Comparison of ENCODE assay signal across 1 cellular context in genomic region chr17:41734139-41734948, GRCh38.
TF ChIP-seq lines count a peak whose summit lies in the region.

A gene with protein sequence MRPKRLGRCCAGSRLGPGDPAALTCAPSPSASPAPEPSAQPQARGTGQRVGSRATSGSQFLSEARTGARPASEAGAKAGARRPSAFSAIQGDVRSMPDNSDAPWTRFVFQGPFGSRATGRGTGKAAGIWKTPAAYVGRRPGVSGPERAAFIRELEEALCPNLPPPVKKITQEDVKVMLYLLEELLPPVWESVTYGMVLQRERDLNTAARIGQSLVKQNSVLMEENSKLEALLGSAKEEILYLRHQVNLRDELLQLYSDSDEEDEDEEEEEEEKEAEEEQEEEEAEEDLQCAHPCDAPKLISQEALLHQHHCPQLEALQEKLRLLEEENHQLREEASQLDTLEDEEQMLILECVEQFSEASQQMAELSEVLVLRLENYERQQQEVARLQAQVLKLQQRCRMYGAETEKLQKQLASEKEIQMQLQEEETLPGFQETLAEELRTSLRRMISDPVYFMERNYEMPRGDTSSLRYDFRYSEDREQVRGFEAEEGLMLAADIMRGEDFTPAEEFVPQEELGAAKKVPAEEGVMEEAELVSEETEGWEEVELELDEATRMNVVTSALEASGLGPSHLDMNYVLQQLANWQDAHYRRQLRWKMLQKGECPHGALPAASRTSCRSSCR (minus strand): TSS chr17:41734643. CDS start chr17:41734634, 9 bp downstream.

TF ChIP-seq in HepG2, 621 proteins besides CTCF, POLR2A, EP300 and RAD21 (continued from another document and continues in another):
- TF ChIP-seq E2F2 (CRISPR knock-in tag; IDR thresholded peaks at IDR 0.05; ENCODE audit: borderline replicate concordance) = 0 out of 2 replicates have a peak, but pooled peaks have one; percentile 36
- TF ChIP-seq HDAC1 (CRISPR knock-in tag; IDR thresholded peaks at IDR 0.05) = peak; percentile 34; the same call in 1 of the 2 replicates
- TF ChIP-seq PCBP1 (IDR thresholded peaks at IDR 0.05; ENCODE audit: borderline replicate concordance, low read depth, low read length) = no peak
- peak; percentile 29; the same call in 1 of the 2 replicates for TF ChIP-seq ZNF543 (CRISPR knock-in tag; IDR thresholded peaks at IDR 0.05)
- peak; percentile 56 for TF ChIP-seq HES4 (CRISPR knock-in tag; IDR thresholded peaks at IDR 0.05; ENCODE audit: borderline replicate concordance)
- TF ChIP-seq ZNF740 (CRISPR knock-in tag; IDR thresholded peaks at IDR 0.05) = 0 out of 2 replicates have a peak, but pooled peaks have one; percentile 21
- 0 out of 2 replicates have a peak, but pooled peaks have one; percentile 81 for TF ChIP-seq ZNF180 (CRISPR knock-in tag; IDR thresholded peaks at IDR 0.05; ENCODE audit: borderline replicate concordance, low read depth)
- TF ChIP-seq, protein P1, sequence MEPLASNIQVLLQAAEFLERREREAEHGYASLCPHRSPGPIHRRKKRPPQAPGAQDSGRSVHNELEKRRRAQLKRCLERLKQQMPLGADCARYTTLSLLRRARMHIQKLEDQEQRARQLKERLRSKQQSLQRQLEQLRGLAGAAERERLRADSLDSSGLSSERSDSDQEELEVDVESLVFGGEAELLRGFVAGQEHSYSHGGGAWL (CRISPR knock-in tag; IDR thresholded peaks at IDR 0.05) = no peak; the same call in 1 of the 2 replicates
- TF ChIP-seq SALL2 (CRISPR knock-in tag; IDR thresholded peaks at IDR 0.05) = peak; percentile 18; the same call in 1 of the 2 replicates
- TF ChIP-seq ZNF235 (CRISPR knock-in tag; IDR thresholded peaks at IDR 0.05; ENCODE audit: borderline replicate concordance) = peak; percentile 19; the same call in 1 of the 2 replicates
- TF ChIP-seq MEIS2 (CRISPR knock-in tag; IDR thresholded peaks at IDR 0.05) = peak; percentile 9; the same call in 1 of the 2 replicates
- no peak for TF ChIP-seq ELF4 (CRISPR knock-in tag; IDR thresholded peaks at IDR 0.05; ENCODE audit: borderline replicate concordance)
- TF ChIP-seq RFX5 (IDR thresholded peaks at IDR 0.05; ENCODE audit: low read depth, low read length) = no peak
- peak; percentile 50 for TF ChIP-seq PHF8 (CRISPR knock-in tag; IDR thresholded peaks at IDR 0.05)
- no peak for TF ChIP-seq ZNF850 (CRISPR knock-in tag; conservative IDR thresholded peaks at IDR 0.05)
- TF ChIP-seq PHB2 (IDR thresholded peaks at IDR 0.05; ENCODE audit: partially characterized antibody) = no peak
- peak; percentile 23; the same call in 1 of the 2 replicates for TF ChIP-seq CSRNP1 (CRISPR knock-in tag; IDR thresholded peaks at IDR 0.05)
- peak; percentile 27; the same call in 1 of the 2 replicates for TF ChIP-seq KLF13 (CRISPR knock-in tag; IDR thresholded peaks at IDR 0.05)
- TF ChIP-seq KDM5A (IDR thresholded peaks at IDR 0.05; ENCODE audit: borderline replicate concordance, low read length) = no peak
- peak; percentile 61; the same call in 1 of the 2 replicates for TF ChIP-seq MXD1 (CRISPR knock-in tag; IDR thresholded peaks at IDR 0.05)
- peak; percentile 79 for TF ChIP-seq RBFOX2 (IDR thresholded peaks at IDR 0.05; ENCODE audit: low read depth, low read length)
- peak; percentile 47; the same call in 1 of the 2 replicates for TF ChIP-seq KAT8 (CRISPR knock-in tag; IDR thresholded peaks at IDR 0.05)
- TF ChIP-seq GABPB1 (CRISPR knock-in tag; IDR thresholded peaks at IDR 0.05) = peak; percentile 61
- peak; percentile 68; the same call in 1 of the 2 replicates for TF ChIP-seq ZNF766 (CRISPR knock-in tag; IDR thresholded peaks at IDR 0.05; ENCODE audit: borderline replicate concordance)
- peak; percentile 85; the same call in 1 of the 2 replicates for TF ChIP-seq ZNF333 (CRISPR knock-in tag; IDR thresholded peaks at IDR 0.05; ENCODE audit: borderline replicate concordance)
- peak; percentile 4; the same call in 1 of the 2 replicates for TF ChIP-seq ZNF263 (CRISPR knock-in tag; IDR thresholded peaks at IDR 0.05)
- no peak for TF ChIP-seq HNF1B (CRISPR knock-in tag; IDR thresholded peaks at IDR 0.05)
- peak; percentile 86 for TF ChIP-seq BHLHE40 (IDR thresholded peaks at IDR 0.05; ENCODE audit: low read length)
- TF ChIP-seq SP1 (IDR thresholded peaks at IDR 0.05) = no peak
- TF ChIP-seq SP1 (CRISPR knock-in tag; IDR thresholded peaks at IDR 0.05) = peak; percentile 31; the same call in 1 of the 2 replicates
- no peak for TF ChIP-seq ZNF510 (CRISPR knock-in tag; IDR thresholded peaks at IDR 0.05; ENCODE audit: low read depth)
- no peak for TF ChIP-seq SKI (IDR thresholded peaks at IDR 0.05; ENCODE audit: partially characterized antibody)
- TF ChIP-seq ZNF331 (CRISPR knock-in tag; IDR thresholded peaks at IDR 0.05) = 0 out of 2 replicates have a peak, but pooled peaks have one; percentile 39
- TF ChIP-seq HDAC2 (CRISPR knock-in tag; IDR thresholded peaks at IDR 0.05) = 0 out of 2 replicates have a peak, but pooled peaks have one; percentile 22
- no peak for TF ChIP-seq SNRNP70 (IDR thresholded peaks at IDR 0.05; ENCODE audit: low read depth, low read length)
- no peak for TF ChIP-seq ZBTB42 (CRISPR knock-in tag; IDR thresholded peaks at IDR 0.05)
- TF ChIP-seq ZNF382 (CRISPR knock-in tag; IDR thresholded peaks at IDR 0.05; ENCODE audit: borderline replicate concordance) = no peak
- no peak for TF ChIP-seq YY1 (IDR thresholded peaks at IDR 0.05; ENCODE audit: insufficient read depth, insufficient replicate concordance, low read depth, low read length)
- TF ChIP-seq, protein P2, sequence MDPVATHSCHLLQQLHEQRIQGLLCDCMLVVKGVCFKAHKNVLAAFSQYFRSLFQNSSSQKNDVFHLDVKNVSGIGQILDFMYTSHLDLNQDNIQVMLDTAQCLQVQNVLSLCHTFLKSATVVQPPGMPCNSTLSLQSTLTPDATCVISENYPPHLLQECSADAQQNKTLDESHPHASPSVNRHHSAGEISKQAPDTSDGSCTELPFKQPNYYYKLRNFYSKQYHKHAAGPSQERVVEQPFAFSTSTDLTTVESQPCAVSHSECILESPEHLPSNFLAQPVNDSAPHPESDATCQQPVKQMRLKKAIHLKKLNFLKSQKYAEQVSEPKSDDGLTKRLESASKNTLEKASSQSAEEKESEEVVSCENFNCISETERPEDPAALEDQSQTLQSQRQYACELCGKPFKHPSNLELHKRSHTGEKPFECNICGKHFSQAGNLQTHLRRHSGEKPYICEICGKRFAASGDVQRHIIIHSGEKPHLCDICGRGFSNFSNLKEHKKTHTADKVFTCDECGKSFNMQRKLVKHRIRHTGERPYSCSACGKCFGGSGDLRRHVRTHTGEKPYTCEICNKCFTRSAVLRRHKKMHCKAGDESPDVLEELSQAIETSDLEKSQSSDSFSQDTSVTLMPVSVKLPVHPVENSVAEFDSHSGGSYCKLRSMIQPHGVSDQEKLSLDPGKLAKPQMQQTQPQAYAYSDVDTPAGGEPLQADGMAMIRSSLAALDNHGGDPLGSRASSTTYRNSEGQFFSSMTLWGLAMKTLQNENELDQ (CRISPR knock-in tag; IDR thresholded peaks at IDR 0.05; ENCODE audit: borderline replicate concordance) = 0 out of 2 replicates have a peak, but pooled peaks have one; percentile 12
- TF ChIP-seq ZNF546 (CRISPR knock-in tag; conservative IDR thresholded peaks at IDR 0.05) = 0 out of 2 replicates have a peak, but pooled peaks have one; percentile 26
- TF ChIP-seq HCFC1 (IDR thresholded peaks at IDR 0.05; ENCODE audit: low read depth, low read length) = no peak
- no peak for TF ChIP-seq NFKBIZ (CRISPR knock-in tag; IDR thresholded peaks at IDR 0.05)
- TF ChIP-seq ZNF230 (CRISPR knock-in tag; IDR thresholded peaks at IDR 0.05) = no peak
- no peak; the same call in none of the 2 replicates for TF ChIP-seq KDM5B (CRISPR knock-in tag; IDR thresholded peaks at IDR 0.05; ENCODE audit: borderline replicate concordance)
- TF ChIP-seq MEIS1 (CRISPR knock-in tag; IDR thresholded peaks at IDR 0.05; ENCODE audit: borderline replicate concordance) = 0 out of 2 replicates have a peak, but pooled peaks have one; percentile 35
- 0 out of 2 replicates have a peak, but pooled peaks have one; percentile 38 for TF ChIP-seq TFDP2 (CRISPR knock-in tag; IDR thresholded peaks at IDR 0.05)
- no peak for TF ChIP-seq MAZ (IDR thresholded peaks at IDR 0.05; ENCODE audit: borderline replicate concordance, low read depth, low read length)
- 0 out of 2 replicates have a peak, but pooled peaks have one; percentile 16 for TF ChIP-seq MAZ (CRISPR knock-in tag; IDR thresholded peaks at IDR 0.05; ENCODE audit: low read depth)
- TF ChIP-seq, protein P3, sequence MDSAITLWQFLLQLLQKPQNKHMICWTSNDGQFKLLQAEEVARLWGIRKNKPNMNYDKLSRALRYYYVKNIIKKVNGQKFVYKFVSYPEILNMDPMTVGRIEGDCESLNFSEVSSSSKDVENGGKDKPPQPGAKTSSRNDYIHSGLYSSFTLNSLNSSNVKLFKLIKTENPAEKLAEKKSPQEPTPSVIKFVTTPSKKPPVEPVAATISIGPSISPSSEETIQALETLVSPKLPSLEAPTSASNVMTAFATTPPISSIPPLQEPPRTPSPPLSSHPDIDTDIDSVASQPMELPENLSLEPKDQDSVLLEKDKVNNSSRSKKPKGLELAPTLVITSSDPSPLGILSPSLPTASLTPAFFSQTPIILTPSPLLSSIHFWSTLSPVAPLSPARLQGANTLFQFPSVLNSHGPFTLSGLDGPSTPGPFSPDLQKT (CRISPR knock-in tag; IDR thresholded peaks at IDR 0.05; ENCODE audit: borderline replicate concordance) = no peak
- 0 out of 2 replicates have a peak, but pooled peaks have one; percentile 18 for TF ChIP-seq ZNF34 (CRISPR knock-in tag; IDR thresholded peaks at IDR 0.05; ENCODE audit: borderline replicate concordance)
- no peak for TF ChIP-seq CSRNP2 (CRISPR knock-in tag; conservative IDR thresholded peaks at IDR 0.05; ENCODE audit: low read depth)
